10 cellular contexts compared by ENCODE assay signal in the genomic region with DNA sequence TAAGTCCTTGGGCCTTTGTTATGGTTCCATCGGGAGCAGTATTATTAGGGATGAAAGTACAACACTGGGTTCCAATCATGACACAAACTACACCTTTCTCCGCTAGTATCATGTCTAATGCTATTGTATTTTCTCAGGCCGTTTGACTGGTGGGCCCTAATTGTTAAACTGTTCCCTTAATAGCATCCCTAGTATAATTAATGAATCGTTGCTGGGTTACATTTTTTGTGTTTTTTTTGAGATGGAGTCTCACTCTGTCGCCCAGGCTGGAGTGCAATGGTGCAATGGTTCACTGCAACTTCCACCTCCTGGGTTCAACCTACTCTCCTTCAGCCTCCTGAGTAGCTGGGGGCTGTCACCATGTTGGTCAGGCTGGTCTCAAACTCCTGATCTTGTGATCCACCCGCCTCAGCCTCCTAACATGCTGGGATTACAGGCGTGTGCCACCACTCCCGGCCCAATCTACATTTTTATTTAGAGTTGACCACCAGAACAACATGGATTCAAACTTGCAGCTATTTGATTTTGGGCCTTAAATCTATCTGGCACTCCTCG. TPM values are rescaled to one million over a fixed set of nuclear protein-coding genes. Genes with fewer than 3 reads are reported as not detected.
A peak's percentile ranks its signal among the peaks of the same experiment; 100 is the strongest.
DNase-seq lines count a peak whose midpoint lies in the region; ATAC-seq and TF ChIP-seq lines count a peak whose summit lies in the region.
"Had no signal": no experiment of that assay in that cellular context is flagged by ENCODE, and none has a peak within 500 bp of the region (broad histone marks: within the 10 kb centered on the region; RNA-seq: fewer than 3 reads in every experiment).

No MANE protein-coding gene starts in this region.

- H3K9me3 ChIP-seq in T-helper 17 cell (ENCODE audit: control insufficient read depth, low read length, poor library complexity, severe bottlenecking) (peaks cover 71% of the 10 kb centered on the region), spleen (peaks cover 10 to 74% (median 70%) of the 10 kb centered on the region in 8 donors), Peyer's patch (peaks cover 0 to 42% (median 20%) of the 10 kb centered on the region in 4 donors)

- TF ChIP-seq POLR2A in spleen (IDR thresholded peaks at IDR 0.05) (no peak), Peyer's patch (IDR thresholded peaks at IDR 0.05) (no peak)

- H3K36me3 Mint-ChIP-seq in activated CD4-positive, alpha-beta T cell treated with anti-CD3 and anti-CD28 coated beads for 36 hours (ENCODE audit: low read depth), result peaks cover 89% of the 10 kb centered on the region
- H3K36me3 Mint-ChIP-seq in T-helper 17 cell (ENCODE audit: low read depth), result peaks cover 37% of the 10 kb centered on the region

- peaks cover 30% of the 10 kb centered on the region for H3K9me3 Mint-ChIP-seq in activated CD4-positive, alpha-beta T cell treated with anti-CD3 and anti-CD28 coated beads for 36 hours (ENCODE audit: low read depth)

- CTCF ChIA-PET in activated CD4-positive, alpha-beta T cell treated with anti-CD3 and anti-CD28 coated beads for 36 hours (lab: Charles Lee), result interaction anchor here (1.0 to 1.2 kb wide), 2 partner anchors 11 to 65 kb away, joined by 3 read pairs; no protein-coding TSS in a partner anchor

- peaks cover 69% of the 10 kb centered on the region for H3K4me1 Mint-ChIP-seq in activated CD4-positive, alpha-beta T cell treated with anti-CD3 and anti-CD28 coated beads for 36 hours
- peaks cover 35% of the 10 kb centered on the region for H3K4me1 Mint-ChIP-seq in T-helper 17 cell

- TF ChIP-seq CTCF in fibroblast of mammary gland (conservative IDR thresholded peaks at IDR 0.05; ENCODE audit: control insufficient read depth, insufficient read depth, low read depth, low read length), result no peak
- no peak for TF ChIP-seq CTCF in spleen (IDR thresholded peaks at IDR 0.05 in 8 of 11, conservative IDR thresholded peaks at IDR 0.05 in 3 of 11)
- TF ChIP-seq CTCF in Peyer's patch (IDR thresholded peaks at IDR 0.05), result no peak

- H3K36me3 ChIP-seq in spleen (peaks cover 18 to 81% (median 76%) of the 10 kb centered on the region in 6 donors), Peyer's patch (peaks cover 0 to 76% (median 13%) of the 10 kb centered on the region in 3 donors)

- H3K27me3 Mint-ChIP-seq in activated CD4-positive, alpha-beta T cell treated with anti-CD3 and anti-CD28 coated beads for 36 hours, result no peaks in the 10 kb centered on the region
- H3K27me3 Mint-ChIP-seq in T-helper 17 cell, result no peaks in the 10 kb centered on the region

- ATAC-seq in activated CD4-positive, alpha-beta T cell treated with anti-CD3 and anti-CD28 coated beads for 36 hours, result no peak
- ATAC-seq in T-helper 17 cell, result no peak
- no peak for ATAC-seq in GM19463 (IDR thresholded peaks at IDR 0.05; ENCODE audit: unreplicated experiment)
- no peak for ATAC-seq in HG03571 (IDR thresholded peaks at IDR 0.05; ENCODE audit: unreplicated experiment)

- POLR2A ChIA-PET in activated CD4-positive, alpha-beta T cell treated with anti-CD3 and anti-CD28 coated beads for 36 hours (lab: Charles Lee), result interaction anchor here (1.0 kb wide), 1 partner anchor 29 kb away, joined by 3 read pairs; no protein-coding TSS in a partner anchor

- H3K4me3 ChIP-seq in fibroblast of mammary gland (ENCODE audit: control insufficient read depth, low read depth, low read length) (peak overlapping the region; percentile 100), spleen (peak overlapping the region in 5 of 8 donors; percentile 63 to 88 (median 80)), Peyer's patch (no peak overlapping the region)

- intact Hi-C loops in activated CD4-positive, alpha-beta T cell treated with anti-CD3 and anti-CD28 coated beads for 36 hours (cut with DNase I, micrococcal nuclease), result no loop called here
- intact Hi-C loops in spleen (cut with DNase I; ENCODE audit: low total_unique reads), result no loop called here

- WGBS in spleen, 5 donors, result 64 to 82% (median 72%) methylated on average over 9 of the region's 9 CpGs

- no peak for DNase-seq in activated CD4-positive, alpha-beta T cell treated with anti-CD3 and anti-CD28 coated beads for 36 hours
- DNase-seq in activated CD4-positive, alpha-beta T cell treated with anti-CD3 and anti-CD28 coated beads, Interleukin-2, amount 50 U/mL, for 48 hours, result no peak
- no peak for DNase-seq in T-helper 17 cell
- DNase-seq in fibroblast of mammary gland (ENCODE audit: low read depth), result no peak
- no peak for DNase-seq in spleen
- DNase-seq in Peyer's patch, result no peak
- DNase-seq: NCI-H69 had no signal

- H3K27me3 ChIP-seq in spleen (replicated peaks in 1 of 7) (no peaks in the 10 kb centered on the region), Peyer's patch (no peaks in the 10 kb centered on the region)
- H3K27me3 ChIP-seq: vagina had no signal

- H3K27ac ChIP-seq in spleen (peak overlapping the region in 7 of 8 donors; percentile 97 to 99 (median 99)), Peyer's patch (no peak overlapping the region)
- H3K27ac ChIP-seq: vagina had no signal

- peak overlapping the region; percentile 92 for H3K4me3 Mint-ChIP-seq in activated CD4-positive, alpha-beta T cell treated with anti-CD3 and anti-CD28 coated beads for 36 hours
- H3K4me3 Mint-ChIP-seq in T-helper 17 cell, result peak overlapping the region; percentile 1

- peak overlapping the region; percentile 98 for H3K27ac Mint-ChIP-seq in activated CD4-positive, alpha-beta T cell treated with anti-CD3 and anti-CD28 coated beads for 36 hours
- H3K27ac Mint-ChIP-seq in T-helper 17 cell, result peak overlapping the region; percentile 97

- peaks cover 11 to 83% (median 56%) of the 10 kb centered on the region in 6 donors for H3K4me1 ChIP-seq in spleen
- peaks cover 0 to 13% (median 4%) of the 10 kb centered on the region in 4 donors for H3K4me1 ChIP-seq in Peyer's patch

RNA-seq across cellular contexts. Expression of a gene that starts 4.1 kb away (rescaled TPM):
- total RNA-seq in activated CD4-positive, alpha-beta T cell treated with anti-CD3 and anti-CD28 coated beads for 36 hours, result 10 to 100 TPM; 36.4 to 43.8 TPM
- total RNA-seq in T-helper 17 cell, result 10 to 100 TPM; 54.0 to 58.8 TPM
- 10 to 100 TPM; 48.0 to 68.9 (median 54.9) TPM for total RNA-seq in spleen
- polyA plus RNA-seq in spleen, result 10 to 100 TPM in 1 of 3 donors, 1 to 10 TPM in 2; 5.8 to 11.9 (median 6.6) TPM
- 10 to 100 TPM; 33.4 to 40.3 (median 36.4) TPM for total RNA-seq in Peyer's patch

Comparison
In these comparisons a context has a peak if more than half of its experiments do, and no peak if none do; other contexts are left out.
1. H3K4me3 ChIP-seq: peak in fibroblast of mammary gland (single experiment) and spleen (5 of 8); none in Peyer's patch (0 of 4).
2. H3K27ac ChIP-seq: peak in spleen (7 of 8); none in Peyer's patch (0 of 4).